ENCODE assay signal across 7 cellular contexts in genomic region chr13:49496837-49497236, GRCh38. TPM values are rescaled to one million over a fixed set of nuclear protein-coding genes. Genes with fewer than 3 reads are reported as not detected.
DNase-seq lines count a peak whose midpoint lies in the region; ATAC-seq and TF ChIP-seq lines count a peak whose summit lies in the region.
"Not testable (repeated sequence)": the region's sequence is repeated elsewhere in the genome, so short reads cannot be mapped to it uniquely, and the experiment has no call there.

No MANE protein-coding gene starts in this region.

- not testable (repeated sequence) for TF ChIP-seq POLR2A in body of pancreas (IDR thresholded peaks at IDR 0.05); sigmoid colon (IDR thresholded peaks at IDR 0.05)

- intact Hi-C loops in body of pancreas (cut with DNase I) = loop anchor here (10.0 kb wide), 1 partner anchor 88 kb away; the partner anchor contains the start of gene RCBTB1
- intact Hi-C loops in left ventricle myocardium inferior (cut with micrococcal nuclease) = not testable (repeated sequence)
- intact Hi-C loops in sigmoid colon (cut with DNase I) = loop anchor here (5.0 kb wide), 2 partner anchors 50 to 90 kb away; partner anchors contain the start of gene RCBTB1

- H3K36me3 ChIP-seq in body of pancreas (replicated peaks in 1 of 2; ENCODE audit: insufficient read depth in 1 of 2, low read depth in 2 of 2); left ventricle myocardium inferior: not testable (repeated sequence)
- peaks cover 0 to 12% (median 0%) of the 10 kb centered on the region in 4 donors for H3K36me3 ChIP-seq in sigmoid colon

- H3K4me1 ChIP-seq in body of pancreas (peaks cover 16% of the 10 kb centered on the region), left ventricle myocardium inferior (peaks cover 19% of the 10 kb centered on the region), sigmoid colon (peaks cover 0 to 12% (median 5%) of the 10 kb centered on the region in 4 donors)

- H3K9me3 Mint-ChIP-seq in T-helper 2 cell treated with Interferon-gamma antibody and Interleukin-4, amounts not matched to agents 5 μg/mL and 100 μg/mL, for 36 hours = not testable (repeated sequence)

- peaks cover 46% of the 10 kb centered on the region for H3K4me1 Mint-ChIP-seq in T-helper 2 cell treated with Interferon-gamma antibody and Interleukin-4, amounts not matched to agents 5 μg/mL and 100 μg/mL, for 36 hours (ENCODE audit: low read depth)

- H3K4me3 Mint-ChIP-seq in T-helper 2 cell treated with Interferon-gamma antibody and Interleukin-4, amounts not matched to agents 5 μg/mL and 100 μg/mL, for 36 hours = peak overlapping the region; percentile 83

- not testable (repeated sequence) for H3K4me3 ChIP-seq in body of pancreas, sigmoid colon
- H3K4me3 ChIP-seq in left ventricle myocardium inferior = peak overlapping the region; percentile 86

- not testable (repeated sequence) for TF ChIP-seq CTCF in body of pancreas (IDR thresholded peaks at IDR 0.05); left ventricle myocardium inferior (IDR thresholded peaks at IDR 0.05; ENCODE audit: borderline replicate concordance); sigmoid colon (IDR thresholded peaks at IDR 0.05)

- 73 to 78% methylated on average over 11 of the region's 11 CpGs for WGBS in body of pancreas, 2 donors
- WGBS in sigmoid colon, 2 donors = 72 to 73% methylated on average over 11 of the region's 11 CpGs

- not testable (repeated sequence) for H3K9me3 ChIP-seq in body of pancreas; left ventricle myocardium inferior (replicated peaks); sigmoid colon

- H3K27ac Mint-ChIP-seq in T-helper 2 cell treated with Interferon-gamma antibody and Interleukin-4, amounts not matched to agents 5 μg/mL and 100 μg/mL, for 36 hours = peak overlapping the region; percentile 94

- not testable (repeated sequence) for TF ChIP-seq EP300 in sigmoid colon (IDR thresholded peaks at IDR 0.05)

- peak overlapping the region in 3 of 4 donors; percentile 97 to 98 (median 97) for H3K27ac ChIP-seq in body of pancreas
- peak overlapping the region; percentile 98 for H3K27ac ChIP-seq in left ventricle myocardium inferior (replicated peaks)
- H3K27ac ChIP-seq in sigmoid colon = peak overlapping the region; percentile 91 to 94 (median 93)

- H3K36me3 Mint-ChIP-seq in T-helper 2 cell treated with Interferon-gamma antibody and Interleukin-4, amounts not matched to agents 5 μg/mL and 100 μg/mL, for 36 hours (ENCODE audit: low read depth) = peaks cover 37% of the 10 kb centered on the region

- ATAC-seq in body of pancreas = not testable (repeated sequence)

- not testable (repeated sequence) for H3K27me3 Mint-ChIP-seq in T-helper 2 cell treated with Interferon-gamma antibody and Interleukin-4, amounts not matched to agents 5 μg/mL and 100 μg/mL, for 36 hours (ENCODE audit: low read depth)

- DNase-seq in H4 (ENCODE audit: low spot score) (peak; percentile 17), activated T-cell treated with anti-CD3 and anti-CD28 coated beads for 1 hour (ENCODE audit: low read depth) (peak; percentile 21)
- peak; percentile 66 for DNase-seq in T-helper 2 cell treated with Interferon-gamma antibody and Interleukin-4, amounts not matched to agents 5 μg/mL and 100 μg/mL, for 36 hours (ENCODE audit: low spot score)
- DNase-seq in body of pancreas, left ventricle myocardium inferior, sigmoid colon: not testable (repeated sequence)
- peak; percentile 13 for DNase-seq in stimulated activated CD8-positive, alpha-beta memory T cell treated with anti-CD3 and anti-CD28 coated beads, Interleukin-4, amount 100 ng/mL, for 24 hours (ENCODE audit: low read depth)

- H3K27me3 ChIP-seq in body of pancreas; left ventricle myocardium inferior (ENCODE audit: low read depth); sigmoid colon: not testable (repeated sequence)

RNA-seq across cellular contexts. Expression of gene PHF11, which starts 1.1 kb away (rescaled TPM):
- 9.0 and 13.6 TPM in 2 replicates for total RNA-seq in H4 (2014; rRNA removed; shearing (Covaris generic))
- total RNA-seq in body of pancreas = 10 to 100 TPM; 22.7 to 30.1 TPM
- 15.1 TPM for total RNA-seq in left ventricle myocardium inferior
- total RNA-seq in sigmoid colon = 10 to 100 TPM; 29.6 to 52.1 (median 37.5) TPM
- polyA plus RNA-seq in sigmoid colon = 10 to 100 TPM; 20.1 to 36.8 (median 20.4) TPM

RNA-seq across cellular contexts. Expression of gene SETDB2, which starts 52.8 kb away (rescaled TPM):
- 6.6 and 6.7 TPM in 2 replicates for total RNA-seq in H4 (2014; rRNA removed; shearing (Covaris generic))
- 1 to 10 TPM; 4.9 to 8.6 TPM for total RNA-seq in body of pancreas
- 17.8 TPM for total RNA-seq in left ventricle myocardium inferior
- 10 to 100 TPM in 3 of 4 donors, 1 to 10 TPM in 1; 7.5 to 12.5 (median 11.2) TPM for total RNA-seq in sigmoid colon
- 1 to 10 TPM; 3.6 to 4.9 (median 4.9) TPM for polyA plus RNA-seq in sigmoid colon

RNA-seq across cellular contexts. Expression of gene CAB39L, which starts 53.0 kb away (rescaled TPM):
- 3.7 and 5.1 TPM in 2 replicates for total RNA-seq in H4 (2014; rRNA removed; shearing (Covaris generic))
- 10 to 100 TPM in 1 of 2 donors, 1 to 10 TPM in 1; 6.9 to 13.0 TPM for total RNA-seq in body of pancreas
- 23.4 TPM for total RNA-seq in left ventricle myocardium inferior
- 100 to 1,000 TPM; 121 to 180 (median 150) TPM for total RNA-seq in sigmoid colon
- polyA plus RNA-seq in sigmoid colon = 10 to 100 TPM in 1 of 3 donors, 1 to 10 TPM in 2; 5.5 to 15.6 (median 7.2) TPM
